ENCODE assay signal across 1 cellular context in the genomic region with DNA sequence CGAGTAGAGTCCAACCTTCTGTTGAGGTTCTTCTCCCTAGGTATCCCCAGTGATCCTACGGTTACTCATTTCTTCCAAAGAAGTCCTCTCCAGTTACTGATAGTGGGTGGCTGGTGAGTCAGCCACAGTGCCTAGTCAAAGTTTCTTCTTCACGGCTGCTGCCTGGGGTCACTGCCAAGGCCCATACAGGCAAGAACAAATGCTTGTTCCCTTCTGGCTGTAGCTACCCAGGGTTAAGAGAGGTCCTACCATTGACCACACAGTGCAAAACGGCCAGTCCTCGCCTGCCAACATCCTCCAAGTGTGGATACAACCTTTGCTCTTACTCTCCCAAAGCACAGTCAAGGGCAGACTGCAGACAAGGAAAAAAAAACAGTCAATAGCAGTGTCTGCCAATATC.
TF ChIP-seq lines count a peak whose summit lies in the region.

No MANE protein-coding gene starts in this region.

TF ChIP-seq in GM23338, 12 proteins besides CTCF, POLR2A, EP300 and RAD21 (continued from another document):
- TF ChIP-seq, protein P1, sequence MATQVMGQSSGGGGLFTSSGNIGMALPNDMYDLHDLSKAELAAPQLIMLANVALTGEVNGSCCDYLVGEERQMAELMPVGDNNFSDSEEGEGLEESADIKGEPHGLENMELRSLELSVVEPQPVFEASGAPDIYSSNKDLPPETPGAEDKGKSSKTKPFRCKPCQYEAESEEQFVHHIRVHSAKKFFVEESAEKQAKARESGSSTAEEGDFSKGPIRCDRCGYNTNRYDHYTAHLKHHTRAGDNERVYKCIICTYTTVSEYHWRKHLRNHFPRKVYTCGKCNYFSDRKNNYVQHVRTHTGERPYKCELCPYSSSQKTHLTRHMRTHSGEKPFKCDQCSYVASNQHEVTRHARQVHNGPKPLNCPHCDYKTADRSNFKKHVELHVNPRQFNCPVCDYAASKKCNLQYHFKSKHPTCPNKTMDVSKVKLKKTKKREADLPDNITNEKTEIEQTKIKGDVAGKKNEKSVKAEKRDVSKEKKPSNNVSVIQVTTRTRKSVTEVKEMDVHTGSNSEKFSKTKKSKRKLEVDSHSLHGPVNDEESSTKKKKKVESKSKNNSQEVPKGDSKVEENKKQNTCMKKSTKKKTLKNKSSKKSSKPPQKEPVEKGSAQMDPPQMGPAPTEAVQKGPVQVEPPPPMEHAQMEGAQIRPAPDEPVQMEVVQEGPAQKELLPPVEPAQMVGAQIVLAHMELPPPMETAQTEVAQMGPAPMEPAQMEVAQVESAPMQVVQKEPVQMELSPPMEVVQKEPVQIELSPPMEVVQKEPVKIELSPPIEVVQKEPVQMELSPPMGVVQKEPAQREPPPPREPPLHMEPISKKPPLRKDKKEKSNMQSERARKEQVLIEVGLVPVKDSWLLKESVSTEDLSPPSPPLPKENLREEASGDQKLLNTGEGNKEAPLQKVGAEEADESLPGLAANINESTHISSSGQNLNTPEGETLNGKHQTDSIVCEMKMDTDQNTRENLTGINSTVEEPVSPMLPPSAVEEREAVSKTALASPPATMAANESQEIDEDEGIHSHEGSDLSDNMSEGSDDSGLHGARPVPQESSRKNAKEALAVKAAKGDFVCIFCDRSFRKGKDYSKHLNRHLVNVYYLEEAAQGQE (IDR thresholded peaks at IDR 0.05; ENCODE audit: unreplicated experiment), result no peak
- TF ChIP-seq NANOG (IDR thresholded peaks at IDR 0.05; ENCODE audit: borderline replicate concordance), result no peak
